In genomic region chr15:40340740-40341400, GRCh38 we compare ENCODE assay signal across 9 cellular contexts. TPM values are rescaled to one million over a fixed set of nuclear protein-coding genes. Genes with fewer than 3 reads are reported as not detected.
A peak's percentile ranks its signal among the peaks of the same experiment; 100 is the strongest.
DNase-seq lines count a peak whose midpoint lies in the region; ATAC-seq, FAIRE-seq and TF ChIP-seq lines count a peak whose summit lies in the region.
"Had no signal": no experiment of that assay in that cellular context is flagged by ENCODE, and none has a peak within 500 bp of the region (broad histone marks: within the 10 kb centered on the region; RNA-seq: fewer than 3 reads in every experiment).

Gene CCDC9B, minus strand, starts transcription at chr15:40340939. Its CDS starts 120 bp downstream, at chr15:40340819.

- peak within 1 kb of the TSS; percentile 83 for H3K9ac ChIP-seq in smooth muscle cell (ENCODE audit: low read depth)
- H3K9ac ChIP-seq: KMS-11 had no signal

- no peaks in the 10 kb centered on the region for H3K9me3 ChIP-seq in smooth muscle cell (replicated peaks; ENCODE audit: low read depth)

- peaks cover 4% of the 10 kb centered on the region; the same call in 1 of the 2 replicates for H3K4me1 ChIP-seq in GM23338 (ENCODE audit: insufficient read depth)
- H3K4me1 ChIP-seq in smooth muscle cell (ENCODE audit: low read depth): peaks cover 32% of the 10 kb centered on the region

- H3K27ac Mint-ChIP-seq in GM23338: no peak within 1 kb of the TSS
- H3K27ac Mint-ChIP-seq in stimulated activated effector memory CD8-positive, alpha-beta T cell treated with anti-CD3 and anti-CD28 coated beads, Interleukin-12 subunit alpha, Interleukin-12 subunit beta, amount 100 ng/mL, for 72 hours: no peak within 1 kb of the TSS

- TF ChIP-seq CTCF in GM23338 (conservative IDR thresholded peaks at IDR 0.05; ENCODE audit: low read depth in 2 of 2) (no peak), smooth muscle cell (IDR thresholded peaks at IDR 0.05; ENCODE audit: borderline replicate concordance, insufficient read depth, poor library complexity, severe bottlenecking) (no peak), D721Med (IDR thresholded peaks at IDR 0.05; ENCODE audit: insufficient read depth, missing control alignments) (no peak)

- H3K36me3 ChIP-seq in GM23338 (ENCODE audit: insufficient read depth) (no peaks in the 10 kb centered on the region), smooth muscle cell (ENCODE audit: low read depth) (no peaks in the 10 kb centered on the region)

- in situ Hi-C loops in T47D (cut with HindIII; ENCODE audit: low pct_unique_long_range_greater_than_20kb, low sequenced_read_pairs): no loop called here

- FAIRE-seq in D721Med (lab: Jason Lieb, UNC): no peak

- peak within 1 kb of the TSS; percentile 88 for H2AFZ ChIP-seq in GM23338
- peak within 1 kb of the TSS; percentile 12 for H2AFZ ChIP-seq in smooth muscle cell (ENCODE audit: low read depth)

- no peak within 1 kb of the TSS for H3K4me3 ChIP-seq in GM23338
- peak within 1 kb of the TSS; percentile 15 for H3K4me3 ChIP-seq in smooth muscle cell

- DNase-seq in GM23338 (ENCODE audit: low spot score) (no peak), NCI-H510A treated with DMSO at 0.1 percent for 48 hours (lab: John Stamatoyannopoulos, UW) (peak; percentile 84), T47D (ENCODE audit: low read depth in 1 of 2, low spot score in 1 of 2) (peak; percentile 56 to 81), iris pigment epithelial cell (ENCODE audit: low read depth) (peak; percentile 86), smooth muscle cell (lab: John Stamatoyannopoulos, UW; ENCODE audit: unreplicated experiment) (peak; percentile 69), D721Med (ENCODE audit: insufficient read length, low spot score) (no peak), T-helper 9 cell (no peak)
- no peak for DNase-seq in stimulated activated effector memory CD8-positive, alpha-beta T cell treated with anti-CD3 and anti-CD28 coated beads, Interleukin-12 subunit alpha, Interleukin-12 subunit beta, amount 100 ng/mL, for 72 hours (ENCODE audit: low spot score in 2 of 2)

- H3K4me2 ChIP-seq in GM23338 (peak within 1 kb of the TSS; percentile 38; the same call in 1 of the 2 replicates), smooth muscle cell (peak within 1 kb of the TSS; percentile 80)
- H3K4me2 ChIP-seq: KMS-11 had no signal

- peak; percentile 14 for ATAC-seq in GM23338
- ATAC-seq in stimulated activated effector memory CD8-positive, alpha-beta T cell treated with anti-CD3 and anti-CD28 coated beads, Interleukin-12 subunit alpha, Interleukin-12 subunit beta, amount 100 ng/mL, for 72 hours: no peak

- 19% methylated on average over 17 of the region's 17 CpGs for WGBS in smooth muscle cell (ENCODE audit: low lambda C conversion rate)

- H3K9me2 ChIP-seq in GM23338 (ENCODE audit: insufficient read depth): no peaks in the 10 kb centered on the region

- H3K4me3 Mint-ChIP-seq in GM23338: no peak within 1 kb of the TSS; the same call in 2 of the 3 replicates
- no peak within 1 kb of the TSS for H3K4me3 Mint-ChIP-seq in stimulated activated effector memory CD8-positive, alpha-beta T cell treated with anti-CD3 and anti-CD28 coated beads, Interleukin-12 subunit alpha, Interleukin-12 subunit beta, amount 100 ng/mL, for 72 hours

- H3K27me3 ChIP-seq in GM23338 (ENCODE audit: insufficient read depth) (no peaks in the 10 kb centered on the region), smooth muscle cell (ENCODE audit: low read depth) (no peaks in the 10 kb centered on the region)

- no peaks in the 10 kb centered on the region; the same call in 2 of the 3 replicates for H3K36me3 Mint-ChIP-seq in GM23338 (ENCODE audit: low read depth)
- no peaks in the 10 kb centered on the region for H3K36me3 Mint-ChIP-seq in stimulated activated effector memory CD8-positive, alpha-beta T cell treated with anti-CD3 and anti-CD28 coated beads, Interleukin-12 subunit alpha, Interleukin-12 subunit beta, amount 100 ng/mL, for 72 hours

- peaks cover 41% of the 10 kb centered on the region for H3K4me1 Mint-ChIP-seq in GM23338
- peaks cover 15% of the 10 kb centered on the region for H3K4me1 Mint-ChIP-seq in stimulated activated effector memory CD8-positive, alpha-beta T cell treated with anti-CD3 and anti-CD28 coated beads, Interleukin-12 subunit alpha, Interleukin-12 subunit beta, amount 100 ng/mL, for 72 hours

- H4K20me1 ChIP-seq in GM23338 (replicated peaks; ENCODE audit: insufficient read depth) (no peaks in the 10 kb centered on the region), smooth muscle cell (ENCODE audit: low read depth) (no peaks in the 10 kb centered on the region)

- H3K79me2 ChIP-seq in GM23338 (replicated peaks; ENCODE audit: insufficient read depth) (no peaks in the 10 kb centered on the region), smooth muscle cell (ENCODE audit: low read depth) (no peaks in the 10 kb centered on the region)

- H3K9me3 Mint-ChIP-seq in GM23338: no peaks in the 10 kb centered on the region
- H3K9me3 Mint-ChIP-seq in stimulated activated effector memory CD8-positive, alpha-beta T cell treated with anti-CD3 and anti-CD28 coated beads, Interleukin-12 subunit alpha, Interleukin-12 subunit beta, amount 100 ng/mL, for 72 hours: no peaks in the 10 kb centered on the region

- H3K27me3 Mint-ChIP-seq in GM23338 (ENCODE audit: insufficient read depth, low read depth, poor library complexity): peaks cover 16% of the 10 kb centered on the region

- H3F3A ChIP-seq in GM23338 (replicated peaks; ENCODE audit: low read depth) (no peaks in the 10 kb centered on the region), smooth muscle cell (ENCODE audit: low read depth) (peaks cover 26% of the 10 kb centered on the region)

- no peak within 1 kb of the TSS for H3K27ac ChIP-seq in GM23338 (ENCODE audit: low read depth)
- H3K27ac ChIP-seq in smooth muscle cell (ENCODE audit: low read depth): peak within 1 kb of the TSS; percentile 98
- H3K27ac ChIP-seq: KMS-11 had no signal

TF ChIP-seq in GM23338, 12 proteins besides CTCF, POLR2A, EP300 and RAD21 (continues in another document):
- TF ChIP-seq STAT1 (IDR thresholded peaks at IDR 0.05; ENCODE audit: unreplicated experiment): no peak
- TF ChIP-seq NANOG (IDR thresholded peaks at IDR 0.05; ENCODE audit: borderline replicate concordance): no peak
- no peak for TF ChIP-seq POLR2AphosphoS5 (IDR thresholded peaks at IDR 0.05; ENCODE audit: low read depth)
- TF ChIP-seq ZNF331 (CRISPR knock-in tag; IDR thresholded peaks at IDR 0.05; ENCODE audit: low read depth): no peak
- TF ChIP-seq EZH2 (IDR thresholded peaks at IDR 0.05; ENCODE audit: low read depth, unreplicated experiment): no peak
- no peak for TF ChIP-seq CREB1 (CRISPR knock-in tag; IDR thresholded peaks at IDR 0.05; ENCODE audit: low read depth)
- TF ChIP-seq ZNF114 (CRISPR knock-in tag; IDR thresholded peaks at IDR 0.05): no peak
- TF ChIP-seq JUNB (IDR thresholded peaks at IDR 0.05; ENCODE audit: unreplicated experiment): no peak
- TF ChIP-seq ETS1 (IDR thresholded peaks at IDR 0.05): no peak
- TF ChIP-seq EZH2phosphoT487 (IDR thresholded peaks at IDR 0.05; ENCODE audit: unreplicated experiment): no peak
- no peak for TF ChIP-seq REST (IDR thresholded peaks at IDR 0.05; ENCODE audit: unreplicated experiment)

RNA-seq across cellular contexts. Expression of gene CCDC9B, which starts in this region (rescaled TPM):
- 0.97 and 1.2 TPM in 2 replicates for total RNA-seq in GM23338 (2014; rRNA removed; shearing (Covaris generic))
- polyA plus RNA-seq in GM23338 (2016; fragmentation: Nextera tagmentation; extraction: Ambion mirVana) (0.18 and 0.23 TPM in 2 replicates), smooth muscle cell (0.97 and 4.7 TPM in 2 replicates)
- total RNA-seq in smooth muscle cell: 2.2 and 3.8 TPM in 2 replicates

Comparison
In these comparisons a context has a peak if more than half of its experiments do, and no peak if none do; other contexts are left out.
1. DNase-seq: peak in NCI-H510A treated with DMSO at 0.1 percent for 48 hours (single experiment), T47D (2 of 2), iris pigment epithelial cell (single experiment) and smooth muscle cell (single experiment); none in GM23338 (single experiment), D721Med (single experiment), stimulated activated effector memory CD8-positive, alpha-beta T cell treated with anti-CD3 and anti-CD28 coated beads, Interleukin-12 subunit alpha, Interleukin-12 subunit beta, amount 100 ng/mL, for 72 hours (0 of 2) and T-helper 9 cell (single experiment).